Comparison of ENCODE assay signal across 9 cellular contexts in genomic region chr11:64772318-64773018, GRCh38. TPM values are rescaled to one million over a fixed set of nuclear protein-coding genes. Genes with fewer than 3 reads are reported as not detected.
A peak's percentile ranks its signal among the peaks of the same experiment; 100 is the strongest.
DNase-seq lines count a peak whose midpoint lies in the region; ATAC-seq lines count a peak whose summit lies in the region.
"Had no signal": no experiment of that assay in that cellular context is flagged by ENCODE, and none has a peak within 500 bp of the region (broad histone marks: within the 10 kb centered on the region; RNA-seq: fewer than 3 reads in every experiment).

No MANE protein-coding gene starts in this region.

- no peaks in the 10 kb centered on the region for H3K9me3 ChIP-seq in effector memory CD4-positive, alpha-beta T cell (ENCODE audit: control insufficient read depth, low read length)

- no peak for DNase-seq in activated CD4-positive, alpha-beta T cell treated with anti-CD3 and anti-CD28 coated beads, Interleukin-2, amount 10 ng/mL, durations not matched to agents 7 days and 5 days
- no peak for DNase-seq in activated CD4-positive, alpha-beta T cell treated with anti-CD3 and anti-CD28 coated beads, Interleukin-2, amount 50 U/mL, for 4 hours
- DNase-seq in NAMALWA (ENCODE audit: low spot score) (peak; percentile 76), SW480 (ENCODE audit: low spot score) (no peak)
- no peak for DNase-seq in effector memory CD4-positive, alpha-beta T cell
- DNase-seq in activated CD8-positive, alpha-beta memory T cell treated with anti-CD3 and anti-CD28 coated beads, Interleukin-2, amount 50 U/mL, for 4 hours: no peak
- DNase-seq: NCI-H146 had no signal

- H3K27me3 Mint-ChIP-seq in activated CD4-positive, alpha-beta T cell treated with anti-CD3 and anti-CD28 coated beads, Interleukin-2, amount 10 ng/mL, durations not matched to agents 7 days and 5 days: no peaks in the 10 kb centered on the region
- no peaks in the 10 kb centered on the region for H3K27me3 Mint-ChIP-seq in stimulated activated memory B cell treated with anti-CD40 and anti-IgM and Interleukin-4, amounts not matched to agents 10 μg/mL and 1 μg/mL and 100 μg/mL, for 72 hours

- no peaks in the 10 kb centered on the region for H3K9me3 Mint-ChIP-seq in activated CD4-positive, alpha-beta T cell treated with anti-CD3 and anti-CD28 coated beads, Interleukin-2, amount 10 ng/mL, durations not matched to agents 7 days and 5 days
- no peaks in the 10 kb centered on the region for H3K9me3 Mint-ChIP-seq in stimulated activated memory B cell treated with anti-CD40 and anti-IgM and Interleukin-4, amounts not matched to agents 10 μg/mL and 1 μg/mL and 100 μg/mL, for 72 hours

- POLR2A ChIA-PET in activated CD4-positive, alpha-beta T cell treated with anti-CD3 and anti-CD28 coated beads, Interleukin-2, amount 10 ng/mL, durations not matched to agents 7 days and 5 days (lab: Charles Lee): interaction anchor here (0.6 to 1.4 kb wide), 2 partner anchors 20 to 27 kb away, joined by 3 to 8 read pairs; no protein-coding TSS in a partner anchor

- peaks cover 99% of the 10 kb centered on the region for H3K36me3 ChIP-seq in effector memory CD4-positive, alpha-beta T cell (ENCODE audit: control insufficient read depth, insufficient read depth, low read length)

- peak overlapping the region; percentile 35 for H3K4me3 Mint-ChIP-seq in activated CD4-positive, alpha-beta T cell treated with anti-CD3 and anti-CD28 coated beads, Interleukin-2, amount 10 ng/mL, durations not matched to agents 7 days and 5 days
- peak overlapping the region; percentile 74 for H3K4me3 Mint-ChIP-seq in stimulated activated memory B cell treated with anti-CD40 and anti-IgM and Interleukin-4, amounts not matched to agents 10 μg/mL and 1 μg/mL and 100 μg/mL, for 72 hours

- H3K4me1 ChIP-seq in effector memory CD4-positive, alpha-beta T cell (ENCODE audit: control insufficient read depth, insufficient read depth, low read length, poor library complexity, severe bottlenecking): peaks cover 55% of the 10 kb centered on the region

- H3K27ac ChIP-seq in effector memory CD4-positive, alpha-beta T cell (ENCODE audit: insufficient read depth, low read length, poor library complexity, severe bottlenecking): peak overlapping the region; percentile 8

- CTCF ChIA-PET in activated CD4-positive, alpha-beta T cell treated with anti-CD3 and anti-CD28 coated beads, Interleukin-2, amount 10 ng/mL, durations not matched to agents 7 days and 5 days (lab: Charles Lee): interaction anchor here (0.7 to 7.6 kb wide), 3 partner anchors 10 to 47 kb away, joined by 3 to 51 read pairs (median 3); no protein-coding TSS in a partner anchor

- H3K4me3 ChIP-seq in effector memory CD4-positive, alpha-beta T cell (ENCODE audit: insufficient read depth, low read depth, low read length, poor library complexity, severe bottlenecking): no peak overlapping the region

- no peaks in the 10 kb centered on the region for H3K27me3 ChIP-seq in effector memory CD4-positive, alpha-beta T cell (replicated peaks; ENCODE audit: control insufficient read depth, insufficient read depth, low read length, poor library complexity, severe bottlenecking)

- peak; percentile 54 for ATAC-seq in stimulated activated memory B cell treated with anti-CD40 and anti-IgM and Interleukin-4, amounts not matched to agents 10 μg/mL and 1 μg/mL and 100 μg/mL, for 72 hours
- ATAC-seq in GM21515 (IDR thresholded peaks at IDR 0.05; ENCODE audit: unreplicated experiment): no peak

- H3K4me1 Mint-ChIP-seq in activated CD4-positive, alpha-beta T cell treated with anti-CD3 and anti-CD28 coated beads, Interleukin-2, amount 10 ng/mL, durations not matched to agents 7 days and 5 days: peaks cover 89% of the 10 kb centered on the region
- H3K4me1 Mint-ChIP-seq in stimulated activated memory B cell treated with anti-CD40 and anti-IgM and Interleukin-4, amounts not matched to agents 10 μg/mL and 1 μg/mL and 100 μg/mL, for 72 hours: peaks cover 93% of the 10 kb centered on the region

- H3K36me3 Mint-ChIP-seq in activated CD4-positive, alpha-beta T cell treated with anti-CD3 and anti-CD28 coated beads, Interleukin-2, amount 10 ng/mL, durations not matched to agents 7 days and 5 days (ENCODE audit: low read depth): peaks cover 97% of the 10 kb centered on the region
- H3K36me3 Mint-ChIP-seq in stimulated activated memory B cell treated with anti-CD40 and anti-IgM and Interleukin-4, amounts not matched to agents 10 μg/mL and 1 μg/mL and 100 μg/mL, for 72 hours: peaks cover 94% of the 10 kb centered on the region

- H3K27ac Mint-ChIP-seq in activated CD4-positive, alpha-beta T cell treated with anti-CD3 and anti-CD28 coated beads, Interleukin-2, amount 10 ng/mL, durations not matched to agents 7 days and 5 days: peak overlapping the region; percentile 81
- H3K27ac Mint-ChIP-seq in stimulated activated memory B cell treated with anti-CD40 and anti-IgM and Interleukin-4, amounts not matched to agents 10 μg/mL and 1 μg/mL and 100 μg/mL, for 72 hours: peak overlapping the region; percentile 90

RNA-seq across cellular contexts. Expression of gene SF1, which starts 5.9 kb away (rescaled TPM):
- 100 to 1,000 TPM; 435 to 456 TPM for total RNA-seq in activated CD4-positive, alpha-beta T cell treated with anti-CD3 and anti-CD28 coated beads, Interleukin-2, amount 10 ng/mL, durations not matched to agents 7 days and 5 days

RNA-seq across cellular contexts. Expression of gene PYGM, which starts 12.7 kb away (rescaled TPM):
- 1 to 10 TPM; 3.9 to 4.3 TPM for total RNA-seq in activated CD4-positive, alpha-beta T cell treated with anti-CD3 and anti-CD28 coated beads, Interleukin-2, amount 10 ng/mL, durations not matched to agents 7 days and 5 days

RNA-seq across cellular contexts. Expression of gene RASGRP2, which starts 28.5 kb away (rescaled TPM):
- 100 to 1,000 TPM; 293 to 300 TPM for total RNA-seq in activated CD4-positive, alpha-beta T cell treated with anti-CD3 and anti-CD28 coated beads, Interleukin-2, amount 10 ng/mL, durations not matched to agents 7 days and 5 days

RNA-seq across cellular contexts. Expression of gene MAP4K2, which starts 30.5 kb away (rescaled TPM):
- 10 to 100 TPM; 86.6 to 91.2 TPM for total RNA-seq in activated CD4-positive, alpha-beta T cell treated with anti-CD3 and anti-CD28 coated beads, Interleukin-2, amount 10 ng/mL, durations not matched to agents 7 days and 5 days

RNA-seq across cellular contexts. Expression of gene MEN1, which starts 37.9 kb away (rescaled TPM):
- total RNA-seq in activated CD4-positive, alpha-beta T cell treated with anti-CD3 and anti-CD28 coated beads, Interleukin-2, amount 10 ng/mL, durations not matched to agents 7 days and 5 days: 10 to 100 TPM; 35.1 to 38.7 TPM
